14 cellular contexts compared by ENCODE assay signal in the genomic region with DNA sequence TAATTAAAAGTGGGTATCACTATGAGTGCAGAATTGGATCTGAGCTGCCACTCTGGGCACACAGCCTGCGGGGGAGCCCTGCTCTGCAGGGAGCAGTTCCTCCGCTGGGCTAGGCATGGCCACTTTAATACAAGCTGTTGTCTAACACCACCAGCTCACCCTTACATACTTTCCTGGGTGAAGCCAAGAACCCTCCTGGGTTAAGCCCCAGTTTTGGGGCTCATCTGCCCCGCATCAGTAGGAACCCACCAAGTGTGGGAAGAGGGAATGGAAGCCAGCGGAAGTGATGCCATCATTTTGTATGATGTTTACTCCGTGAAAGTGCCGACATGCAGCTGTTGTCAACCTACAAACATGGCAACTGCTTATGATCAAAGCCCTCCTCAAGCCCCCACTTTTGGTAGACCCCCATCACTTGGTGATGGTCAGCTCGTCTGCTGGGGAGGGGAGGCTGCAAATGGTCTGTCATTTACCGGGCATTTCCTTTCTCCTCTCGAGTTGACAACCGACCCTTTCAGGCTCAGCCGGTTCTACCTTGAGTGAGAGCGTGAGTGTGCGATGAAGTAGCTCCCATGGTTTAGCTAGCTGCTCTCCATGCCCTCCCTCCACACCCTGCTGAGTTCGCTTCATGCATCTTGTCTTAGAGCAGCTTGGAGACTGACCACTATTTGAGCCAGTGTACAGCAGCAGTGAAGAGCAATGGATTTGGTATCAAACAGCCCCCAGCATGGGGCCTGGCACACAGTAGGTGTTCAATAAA.
DNase-seq lines count a peak whose midpoint lies in the region; TF ChIP-seq lines count a peak whose summit lies in the region.
"Had no signal": no experiment of that assay in that cellular context is flagged by ENCODE, and none has a peak within 500 bp of the region (broad histone marks: within the 10 kb centered on the region; RNA-seq: fewer than 3 reads in every experiment).

No MANE protein-coding gene starts in this region.

- no peaks in the 10 kb centered on the region for H3K9me3 Mint-ChIP-seq in activated CD4-positive, alpha-beta memory T cell treated with anti-CD3 and anti-CD28 coated beads for 36 hours
- no peaks in the 10 kb centered on the region for H3K9me3 Mint-ChIP-seq in activated CD4-positive, alpha-beta memory T cell treated with anti-CD3 and anti-CD28 coated beads, Interleukin-2, amount 10 ng/mL, durations not matched to agents 7 days and 5 days
- no peaks in the 10 kb centered on the region for H3K9me3 Mint-ChIP-seq in endodermal cell

- H2BK5ac ChIP-seq in trophoblast cell (ENCODE audit: low read depth, low read length, poor library complexity), result no peak overlapping the region

- H3K27me3 Mint-ChIP-seq in activated CD4-positive, alpha-beta memory T cell treated with anti-CD3 and anti-CD28 coated beads for 36 hours, result no peaks in the 10 kb centered on the region
- H3K27me3 Mint-ChIP-seq in activated CD4-positive, alpha-beta memory T cell treated with anti-CD3 and anti-CD28 coated beads, Interleukin-2, amount 10 ng/mL, durations not matched to agents 7 days and 5 days, result peaks cover 39% of the 10 kb centered on the region
- peaks cover 13% of the 10 kb centered on the region for H3K27me3 Mint-ChIP-seq in endodermal cell (ENCODE audit: insufficient read depth)

- peaks cover 2% of the 10 kb centered on the region for H3K79me1 ChIP-seq in trophoblast cell (ENCODE audit: low read length)

- H3K36me3 Mint-ChIP-seq in activated CD4-positive, alpha-beta memory T cell treated with anti-CD3 and anti-CD28 coated beads for 36 hours, result no peaks in the 10 kb centered on the region
- no peaks in the 10 kb centered on the region for H3K36me3 Mint-ChIP-seq in activated CD4-positive, alpha-beta memory T cell treated with anti-CD3 and anti-CD28 coated beads, Interleukin-2, amount 10 ng/mL, durations not matched to agents 7 days and 5 days (ENCODE audit: low read depth)
- H3K36me3 Mint-ChIP-seq in endodermal cell (ENCODE audit: low read depth), result no peaks in the 10 kb centered on the region

- H3K9me3 ChIP-seq in BLaER1 treated with 17β-estradiol and CSF1 and Interleukin-3, amounts not matched to agents 10 nM and 100 nM (replicated peaks in 1 of 11), result peaks cover 0 to 10% (median 0%) of the 10 kb centered on the region in 11 experiments; a peak in 3 of 22 replicates
- no peaks in the 10 kb centered on the region for H3K9me3 ChIP-seq in endodermal cell (ENCODE audit: control insufficient read depth, low read length)
- H3K9me3 ChIP-seq in trophoblast cell (ENCODE audit: insufficient read depth, low read depth, low read length), result peaks cover 3% of the 10 kb centered on the region
- H3K9me3 ChIP-seq in effector memory CD4-positive, alpha-beta T cell (ENCODE audit: control insufficient read depth, low read length), result no peaks in the 10 kb centered on the region

- POLR2A ChIA-PET in activated CD4-positive, alpha-beta memory T cell treated with anti-CD3 and anti-CD28 coated beads for 36 hours (lab: Charles Lee), result no interaction called here
- POLR2A ChIA-PET in activated CD4-positive, alpha-beta memory T cell treated with anti-CD3 and anti-CD28 coated beads, Interleukin-2, amount 10 ng/mL, durations not matched to agents 7 days and 5 days (lab: Charles Lee), result interaction anchor here (0.9 kb wide), 1 partner anchor 10 kb away, joined by 3 read pairs; no protein-coding TSS in a partner anchor

- H3K27me3 ChIP-seq in BLaER1 treated with 17β-estradiol and CSF1 and Interleukin-3, amounts not matched to agents 10 nM and 100 nM, result peaks cover 0 to 45% (median 14%) of the 10 kb centered on the region in 11 experiments; a peak in 12 of 22 replicates
- H3K27me3 ChIP-seq in endodermal cell (ENCODE audit: control insufficient read depth, insufficient read depth, low read length, poor library complexity, severe bottlenecking) (no peaks in the 10 kb centered on the region), trophoblast cell (ENCODE audit: insufficient read depth, low read length) (no peaks in the 10 kb centered on the region)
- H3K27me3 ChIP-seq in effector memory CD4-positive, alpha-beta T cell (replicated peaks; ENCODE audit: control insufficient read depth, insufficient read depth, low read length, poor library complexity, severe bottlenecking), result no peaks in the 10 kb centered on the region

- no peak overlapping the region for H3K27ac ChIP-seq in BLaER1 treated with 17β-estradiol and CSF1 and Interleukin-3, amounts not matched to agents 10 nM and 100 nM
- H3K27ac ChIP-seq in endodermal cell (ENCODE audit: low read depth, low read length) (no peak overlapping the region), trophoblast cell (ENCODE audit: low read depth, low read length) (no peak overlapping the region)
- H3K27ac ChIP-seq in effector memory CD4-positive, alpha-beta T cell (ENCODE audit: insufficient read depth, low read length, poor library complexity, severe bottlenecking), result no peak overlapping the region
- H3K27ac ChIP-seq: C4-2B had no signal

- no peak overlapping the region for H2AK5ac ChIP-seq in trophoblast cell (ENCODE audit: low read length)

- no peaks in the 10 kb centered on the region for H3K79me2 ChIP-seq in trophoblast cell (ENCODE audit: control insufficient read depth, insufficient read depth, low read length, poor library complexity)

- H3K18ac ChIP-seq in trophoblast cell (ENCODE audit: low read length), result no peak overlapping the region

- DNase-seq in activated CD4-positive, alpha-beta memory T cell treated with anti-CD3 and anti-CD28 coated beads for 36 hours, result peak; percentile 4
- no peak for DNase-seq in activated CD4-positive, alpha-beta memory T cell treated with anti-CD3 and anti-CD28 coated beads, Interleukin-2, amount 10 ng/mL, durations not matched to agents 7 days and 5 days
- DNase-seq in endodermal cell (peak; percentile 26), trophoblast cell (no peak), NCI-H2029 (lab: John Stamatoyannopoulos, UW) (no peak), H4 (ENCODE audit: low spot score) (no peak)
- DNase-seq in effector memory CD4-positive, alpha-beta T cell, result no peak
- DNase-seq: COR-L47, NCI-H1092, NCI-H1694, NCI-H345, NCI-H526 treated with DMSO at 0.1 percent for 48 hours had no signal

- peaks cover 73 to 90% (median 82%) of the 10 kb centered on the region in 10 experiments for H3K4me1 ChIP-seq in BLaER1 treated with 17β-estradiol and CSF1 and Interleukin-3, amounts not matched to agents 10 nM and 100 nM
- H3K4me1 ChIP-seq in endodermal cell (ENCODE audit: control insufficient read depth, insufficient read depth, low read length), result no peaks in the 10 kb centered on the region
- peaks cover 18 to 25% of the 10 kb centered on the region in 2 experiments for H3K4me1 ChIP-seq in trophoblast cell (ENCODE audit: control insufficient read depth in 1 of 2, insufficient read depth in 2 of 2, low read length in 2 of 2)
- H3K4me1 ChIP-seq in effector memory CD4-positive, alpha-beta T cell (ENCODE audit: control insufficient read depth, insufficient read depth, low read length, poor library complexity, severe bottlenecking), result peaks cover 19% of the 10 kb centered on the region

- no peak overlapping the region for H3K14ac ChIP-seq in trophoblast cell (ENCODE audit: low read length)

- TF ChIP-seq CTCF in endodermal cell (conservative IDR thresholded peaks at IDR 0.05), result no peak

- H2AFZ ChIP-seq in trophoblast cell (ENCODE audit: insufficient read depth, low read length, poor library complexity), result no peak overlapping the region

- peaks cover 24% of the 10 kb centered on the region for H3K4me1 Mint-ChIP-seq in activated CD4-positive, alpha-beta memory T cell treated with anti-CD3 and anti-CD28 coated beads for 36 hours (ENCODE audit: low read depth)
- peaks cover 36% of the 10 kb centered on the region for H3K4me1 Mint-ChIP-seq in activated CD4-positive, alpha-beta memory T cell treated with anti-CD3 and anti-CD28 coated beads, Interleukin-2, amount 10 ng/mL, durations not matched to agents 7 days and 5 days
- H3K4me1 Mint-ChIP-seq in endodermal cell, result peaks cover 16% of the 10 kb centered on the region

- no peak overlapping the region for H3K4me3 Mint-ChIP-seq in activated CD4-positive, alpha-beta memory T cell treated with anti-CD3 and anti-CD28 coated beads for 36 hours
- H3K4me3 Mint-ChIP-seq in activated CD4-positive, alpha-beta memory T cell treated with anti-CD3 and anti-CD28 coated beads, Interleukin-2, amount 10 ng/mL, durations not matched to agents 7 days and 5 days, result no peak overlapping the region
- no peak overlapping the region for H3K4me3 Mint-ChIP-seq in endodermal cell

- 91% methylated on average over 11 to 14 of the region's 14 CpGs for WGBS in endodermal cell (ENCODE audit: insufficient coverage in 1 of 2, insufficient read length in 1 of 2), 2 experiments
- no CpG with 5 or more reads among the region's 14 CpGs for WGBS in trophoblast cell (ENCODE audit: extremely low coverage, insufficient coverage, insufficient read length)

- no peak overlapping the region for H4K12ac ChIP-seq in trophoblast cell (ENCODE audit: low read depth, low read length)

- no peak overlapping the region for H3K4ac ChIP-seq in trophoblast cell (ENCODE audit: low read depth, low read length)

- no peak overlapping the region for H3K9ac ChIP-seq in BLaER1 treated with 17β-estradiol and CSF1 and Interleukin-3, amounts not matched to agents 10 nM and 100 nM
- H3K9ac ChIP-seq in endodermal cell (ENCODE audit: extremely low read depth, low read length, poor library complexity, severe bottlenecking) (no peak overlapping the region), trophoblast cell (ENCODE audit: low read length) (no peak overlapping the region)

- peak overlapping the region in 8 of 11 experiments; percentile 29 to 98 (median 70); a peak in 14 of 22 replicates for H3K4me2 ChIP-seq in BLaER1 treated with 17β-estradiol and CSF1 and Interleukin-3, amounts not matched to agents 10 nM and 100 nM
- no peak overlapping the region for H3K4me2 ChIP-seq in trophoblast cell (ENCODE audit: low read length)

- H3K4me3 ChIP-seq in BLaER1 treated with 17β-estradiol and CSF1 and Interleukin-3, amounts not matched to agents 10 nM and 100 nM, result no peak overlapping the region
- H3K4me3 ChIP-seq in endodermal cell (ENCODE audit: low read length) (no peak overlapping the region), trophoblast cell (ENCODE audit: low read depth, low read length) (no peak overlapping the region)
- no peak overlapping the region for H3K4me3 ChIP-seq in effector memory CD4-positive, alpha-beta T cell (ENCODE audit: insufficient read depth, low read depth, low read length, poor library complexity, severe bottlenecking)

- CTCF ChIA-PET in activated CD4-positive, alpha-beta memory T cell treated with anti-CD3 and anti-CD28 coated beads for 36 hours (lab: Charles Lee), result interaction anchor here (0.6 to 1.8 kb wide), 3 partner anchors 99 to 1774 kb away, joined by 3 to 4 read pairs (median 3); no protein-coding TSS in a partner anchor
- CTCF ChIA-PET in activated CD4-positive, alpha-beta memory T cell treated with anti-CD3 and anti-CD28 coated beads, Interleukin-2, amount 10 ng/mL, durations not matched to agents 7 days and 5 days (lab: Charles Lee), result interaction anchor here (0.6 to 1.2 kb wide), 2 partner anchors 11 to 99 kb away, joined by 3 to 6 read pairs; no protein-coding TSS in a partner anchor

- H4K91ac ChIP-seq in trophoblast cell (ENCODE audit: low read depth, low read length), result no peak overlapping the region

- no peak overlapping the region for H3K23ac ChIP-seq in trophoblast cell (ENCODE audit: low read length)

- intact Hi-C loops in activated CD4-positive, alpha-beta memory T cell treated with anti-CD3 and anti-CD28 coated beads for 36 hours (cut with micrococcal nuclease), result no loop called here

- no peak overlapping the region for H3K27ac Mint-ChIP-seq in activated CD4-positive, alpha-beta memory T cell treated with anti-CD3 and anti-CD28 coated beads for 36 hours
- no peak overlapping the region for H3K27ac Mint-ChIP-seq in activated CD4-positive, alpha-beta memory T cell treated with anti-CD3 and anti-CD28 coated beads, Interleukin-2, amount 10 ng/mL, durations not matched to agents 7 days and 5 days
- H3K27ac Mint-ChIP-seq in endodermal cell, result no peak overlapping the region

- H4K20me1 ChIP-seq in BLaER1 treated with 17β-estradiol and CSF1 and Interleukin-3, amounts not matched to agents 10 nM and 100 nM, result peaks cover 0 to 11% (median 0%) of the 10 kb centered on the region in 11 experiments; a peak in 3 of 22 replicates

- no peaks in the 10 kb centered on the region for H3K36me3 ChIP-seq in BLaER1 treated with 17β-estradiol and CSF1 and Interleukin-3, amounts not matched to agents 10 nM and 100 nM
- no peaks in the 10 kb centered on the region for H3K36me3 ChIP-seq in endodermal cell (ENCODE audit: control insufficient read depth, insufficient read depth, low read length)
- H3K36me3 ChIP-seq in trophoblast cell (ENCODE audit: control insufficient read depth in 1 of 2, insufficient read depth in 2 of 2, low read length in 2 of 2), result no peaks in the 10 kb centered on the region
- no peaks in the 10 kb centered on the region for H3K36me3 ChIP-seq in effector memory CD4-positive, alpha-beta T cell (ENCODE audit: control insufficient read depth, insufficient read depth, low read length)

- peak overlapping the region; percentile 16 for H2BK12ac ChIP-seq in trophoblast cell (ENCODE audit: low read length)

- no peak overlapping the region for H2BK120ac ChIP-seq in trophoblast cell (ENCODE audit: insufficient read depth, low read length, poor library complexity)

- H4K8ac ChIP-seq in trophoblast cell (ENCODE audit: low read depth, low read length), result no peak overlapping the region

Comparison
In these comparisons a context has a peak if more than half of its experiments do, and no peak if none do; other contexts are left out.
1. DNase-seq: peak in activated CD4-positive, alpha-beta memory T cell treated with anti-CD3 and anti-CD28 coated beads for 36 hours (single experiment) and endodermal cell (single experiment); none in activated CD4-positive, alpha-beta memory T cell treated with anti-CD3 and anti-CD28 coated beads, Interleukin-2, amount 10 ng/mL, durations not matched to agents 7 days and 5 days (single experiment), trophoblast cell (0 of 2), NCI-H2029 (single experiment), H4 (single experiment) and effector memory CD4-positive, alpha-beta T cell (0 of 3).